ENCODE assay signal across 1 cellular context in genomic region chr12:121453629-121454028, GRCh38.
TF ChIP-seq lines count a peak whose summit lies in the region.

No MANE protein-coding gene starts in this region.

TF ChIP-seq in GM23338, 12 proteins besides CTCF, POLR2A, EP300 and RAD21:
- TF ChIP-seq ZNF462 (CRISPR knock-in tag; IDR thresholded peaks at IDR 0.05) (no peak), POLR2AphosphoS5 (IDR thresholded peaks at IDR 0.05; ENCODE audit: low read depth) (no peak), STAT1 (IDR thresholded peaks at IDR 0.05; ENCODE audit: unreplicated experiment) (no peak), ZNF331 (CRISPR knock-in tag; IDR thresholded peaks at IDR 0.05; ENCODE audit: low read depth) (no peak), CREB1 (CRISPR knock-in tag; IDR thresholded peaks at IDR 0.05; ENCODE audit: low read depth) (no peak), EZH2 (IDR thresholded peaks at IDR 0.05; ENCODE audit: low read depth, unreplicated experiment) (no peak), NANOG (IDR thresholded peaks at IDR 0.05; ENCODE audit: borderline replicate concordance) (no peak), EZH2phosphoT487 (IDR thresholded peaks at IDR 0.05; ENCODE audit: unreplicated experiment) (no peak), ZNF114 (CRISPR knock-in tag; IDR thresholded peaks at IDR 0.05) (no peak), REST (IDR thresholded peaks at IDR 0.05; ENCODE audit: unreplicated experiment) (no peak), ETS1 (IDR thresholded peaks at IDR 0.05) (no peak), JUNB (IDR thresholded peaks at IDR 0.05; ENCODE audit: unreplicated experiment) (no peak)
